ENCODE assay signal across 1 cellular context in the genomic region with DNA sequence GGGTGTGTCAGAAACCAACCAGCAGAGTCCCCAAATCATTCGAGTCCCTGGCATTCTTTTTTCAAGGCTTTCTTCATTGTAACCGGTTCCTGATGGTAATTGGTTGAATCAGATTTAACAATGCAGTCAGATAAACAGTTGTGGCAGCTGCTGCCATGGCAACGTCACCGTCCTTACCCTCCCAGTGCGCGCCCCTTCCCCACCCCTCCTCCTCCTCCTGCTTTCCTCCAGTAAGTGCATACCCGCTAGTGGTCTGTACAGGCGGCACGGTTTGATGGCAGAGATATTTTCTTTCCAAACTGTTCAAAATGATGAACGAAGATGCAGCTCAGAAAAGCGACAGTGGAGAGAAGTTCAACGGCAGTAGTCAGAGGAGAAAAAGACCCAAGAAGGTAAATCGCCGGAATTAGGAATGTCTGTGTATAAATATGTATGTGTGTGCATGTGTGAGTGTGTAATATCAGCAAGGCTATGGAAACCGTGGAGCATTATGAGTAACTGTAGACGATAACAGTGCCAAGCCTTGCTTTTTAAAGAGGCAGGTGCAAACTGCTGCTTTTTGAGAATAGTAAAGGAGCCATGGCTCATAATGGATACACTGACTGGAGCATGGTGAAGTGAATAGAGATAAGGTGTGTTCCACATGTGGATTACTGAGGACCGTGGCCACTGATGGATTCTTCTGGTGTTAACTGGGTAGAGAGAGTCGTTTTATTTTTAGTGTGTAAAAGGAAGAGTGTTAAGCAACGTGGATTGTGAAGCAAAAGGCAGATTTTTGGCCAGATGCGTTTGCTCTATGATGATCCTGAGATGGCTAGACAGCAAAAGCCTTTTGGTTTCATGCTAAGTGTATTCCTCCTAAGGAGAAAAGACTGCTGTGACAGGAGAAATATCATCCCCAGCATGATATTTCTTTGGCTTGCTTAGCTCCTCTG.
TF ChIP-seq lines count a peak whose summit lies in the region.

TSS of gene ANK2 (plus strand) at position 233 of the 935 bp plus-strand sequence. CDS start at position 309, 76 bp downstream.

TF ChIP-seq in HEK293, 187 proteins besides CTCF, POLR2A, EP300 and RAD21 (continued from another document):
- 0 out of 2 replicates have a peak, but pooled peaks have one; percentile 26 for TF ChIP-seq ZNF513 (tag by site-specific recombination; IDR thresholded peaks at IDR 0.05)
- no peak for TF ChIP-seq ZNF488 (tag by site-specific recombination; IDR thresholded peaks at IDR 0.05)
- TF ChIP-seq ZNF394 (tag by site-specific recombination; IDR thresholded peaks at IDR 0.05; ENCODE audit: borderline replicate concordance), result no peak
- no peak for TF ChIP-seq ELK4 (IDR thresholded peaks at IDR 0.05; ENCODE audit: borderline replicate concordance, low read depth, low read length)
- TF ChIP-seq ZNF776 (tag by site-specific recombination; IDR thresholded peaks at IDR 0.05; ENCODE audit: borderline replicate concordance), result no peak
- TF ChIP-seq ZNF830 (tag by site-specific recombination; IDR thresholded peaks at IDR 0.05; ENCODE audit: low read depth), result no peak
- peak; percentile 30; the same call in 1 of the 2 replicates for TF ChIP-seq ZNF366 (tag by site-specific recombination; conservative IDR thresholded peaks at IDR 0.05)
- no peak for TF ChIP-seq ZNF416 (tag by site-specific recombination; IDR thresholded peaks at IDR 0.05)
- TF ChIP-seq, protein P1, sequence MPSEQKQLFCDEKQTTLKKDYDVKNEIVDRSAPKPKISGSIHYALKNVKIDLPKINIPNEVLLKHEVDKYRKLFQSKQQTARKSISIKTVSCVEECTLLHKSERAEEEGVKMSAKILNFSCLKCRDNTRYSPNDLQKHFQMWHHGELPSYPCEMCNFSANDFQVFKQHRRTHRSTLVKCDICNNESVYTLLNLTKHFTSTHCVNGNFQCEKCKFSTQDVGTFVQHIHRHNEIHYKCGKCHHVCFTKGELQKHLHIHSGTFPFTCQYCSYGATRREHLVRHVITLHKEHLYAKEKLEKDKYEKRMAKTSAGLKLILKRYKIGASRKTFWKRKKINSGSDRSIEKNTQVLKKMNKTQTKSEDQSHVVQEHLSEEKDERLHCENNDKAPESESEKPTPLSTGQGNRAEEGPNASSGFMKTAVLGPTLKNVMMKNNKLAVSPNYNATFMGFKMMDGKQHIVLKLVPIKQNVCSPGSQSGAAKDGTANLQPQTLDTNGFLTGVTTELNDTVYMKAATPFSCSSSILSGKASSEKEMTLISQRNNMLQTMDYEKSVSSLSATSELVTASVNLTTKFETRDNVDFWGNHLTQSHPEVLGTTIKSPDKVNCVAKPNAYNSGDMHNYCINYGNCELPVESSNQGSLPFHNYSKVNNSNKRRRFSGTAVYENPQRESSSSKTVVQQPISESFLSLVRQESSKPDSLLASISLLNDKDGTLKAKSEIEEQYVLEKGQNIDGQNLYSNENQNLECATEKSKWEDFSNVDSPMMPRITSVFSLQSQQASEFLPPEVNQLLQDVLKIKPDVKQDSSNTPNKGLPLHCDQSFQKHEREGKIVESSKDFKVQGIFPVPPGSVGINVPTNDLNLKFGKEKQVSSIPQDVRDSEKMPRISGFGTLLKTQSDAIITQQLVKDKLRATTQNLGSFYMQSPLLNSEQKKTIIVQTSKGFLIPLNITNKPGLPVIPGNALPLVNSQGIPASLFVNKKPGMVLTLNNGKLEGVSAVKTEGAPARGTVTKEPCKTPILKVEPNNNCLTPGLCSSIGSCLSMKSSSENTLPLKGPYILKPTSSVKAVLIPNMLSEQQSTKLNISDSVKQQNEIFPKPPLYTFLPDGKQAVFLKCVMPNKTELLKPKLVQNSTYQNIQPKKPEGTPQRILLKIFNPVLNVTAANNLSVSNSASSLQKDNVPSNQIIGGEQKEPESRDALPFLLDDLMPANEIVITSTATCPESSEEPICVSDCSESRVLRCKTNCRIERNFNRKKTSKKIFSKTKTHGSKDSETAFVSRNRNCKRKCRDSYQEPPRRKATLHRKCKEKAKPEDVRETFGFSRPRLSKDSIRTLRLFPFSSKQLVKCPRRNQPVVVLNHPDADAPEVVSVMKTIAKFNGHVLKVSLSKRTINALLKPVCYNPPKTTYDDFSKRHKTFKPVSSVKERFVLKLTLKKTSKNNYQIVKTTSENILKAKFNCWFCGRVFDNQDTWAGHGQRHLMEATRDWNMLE (tag by site-specific recombination; conservative IDR thresholded peaks at IDR 0.05; ENCODE audit: low read depth), result no peak
TF ChIP-seq in HEK293: peak in this region for 7.
